1 cellular context compared by ENCODE assay signal in the genomic region with DNA sequence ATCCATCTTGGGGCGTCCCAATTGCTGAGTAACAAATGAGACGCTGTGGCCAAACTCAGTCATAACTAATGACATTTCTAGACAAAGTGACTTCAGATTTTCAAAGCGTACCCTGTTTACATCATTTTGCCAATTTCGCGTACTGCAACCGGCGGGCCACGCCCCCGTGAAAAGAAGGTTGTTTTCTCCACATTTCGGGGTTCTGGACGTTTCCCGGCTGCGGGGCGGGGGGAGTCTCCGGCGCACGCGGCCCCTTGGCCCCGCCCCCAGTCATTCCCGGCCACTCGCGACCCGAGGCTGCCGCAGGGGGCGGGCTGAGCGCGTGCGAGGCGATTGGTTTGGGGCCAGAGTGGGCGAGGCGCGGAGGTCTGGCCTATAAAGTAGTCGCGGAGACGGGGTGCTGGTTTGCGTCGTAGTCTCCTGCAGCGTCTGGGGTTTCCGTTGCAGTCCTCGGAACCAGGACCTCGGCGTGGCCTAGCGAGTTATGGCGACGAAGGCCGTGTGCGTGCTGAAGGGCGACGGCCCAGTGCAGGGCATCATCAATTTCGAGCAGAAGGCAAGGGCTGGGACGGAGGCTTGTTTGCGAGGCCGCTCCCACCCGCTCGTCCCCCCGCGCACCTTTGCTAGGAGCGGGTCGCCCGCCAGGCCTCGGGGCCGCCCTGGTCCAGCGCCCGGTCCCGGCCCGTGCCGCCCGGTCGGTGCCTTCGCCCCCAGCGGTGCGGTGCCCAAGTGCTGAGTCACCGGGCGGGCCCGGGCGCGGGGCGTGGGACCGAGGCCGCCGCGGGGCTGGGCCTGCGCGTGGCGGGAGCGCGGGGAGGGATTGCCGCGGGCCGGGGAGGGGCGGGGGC.
TF ChIP-seq lines count a peak whose summit lies in the region.

A gene (plus strand): TSS at position 408 of the 848 bp plus-strand sequence. CDS start 77 bp downstream, at position 485.

TF ChIP-seq in K562, 482 proteins besides CTCF, POLR2A, EP300 and RAD21 (continued from another document and continues in another):
- TF ChIP-seq, protein P1, sequence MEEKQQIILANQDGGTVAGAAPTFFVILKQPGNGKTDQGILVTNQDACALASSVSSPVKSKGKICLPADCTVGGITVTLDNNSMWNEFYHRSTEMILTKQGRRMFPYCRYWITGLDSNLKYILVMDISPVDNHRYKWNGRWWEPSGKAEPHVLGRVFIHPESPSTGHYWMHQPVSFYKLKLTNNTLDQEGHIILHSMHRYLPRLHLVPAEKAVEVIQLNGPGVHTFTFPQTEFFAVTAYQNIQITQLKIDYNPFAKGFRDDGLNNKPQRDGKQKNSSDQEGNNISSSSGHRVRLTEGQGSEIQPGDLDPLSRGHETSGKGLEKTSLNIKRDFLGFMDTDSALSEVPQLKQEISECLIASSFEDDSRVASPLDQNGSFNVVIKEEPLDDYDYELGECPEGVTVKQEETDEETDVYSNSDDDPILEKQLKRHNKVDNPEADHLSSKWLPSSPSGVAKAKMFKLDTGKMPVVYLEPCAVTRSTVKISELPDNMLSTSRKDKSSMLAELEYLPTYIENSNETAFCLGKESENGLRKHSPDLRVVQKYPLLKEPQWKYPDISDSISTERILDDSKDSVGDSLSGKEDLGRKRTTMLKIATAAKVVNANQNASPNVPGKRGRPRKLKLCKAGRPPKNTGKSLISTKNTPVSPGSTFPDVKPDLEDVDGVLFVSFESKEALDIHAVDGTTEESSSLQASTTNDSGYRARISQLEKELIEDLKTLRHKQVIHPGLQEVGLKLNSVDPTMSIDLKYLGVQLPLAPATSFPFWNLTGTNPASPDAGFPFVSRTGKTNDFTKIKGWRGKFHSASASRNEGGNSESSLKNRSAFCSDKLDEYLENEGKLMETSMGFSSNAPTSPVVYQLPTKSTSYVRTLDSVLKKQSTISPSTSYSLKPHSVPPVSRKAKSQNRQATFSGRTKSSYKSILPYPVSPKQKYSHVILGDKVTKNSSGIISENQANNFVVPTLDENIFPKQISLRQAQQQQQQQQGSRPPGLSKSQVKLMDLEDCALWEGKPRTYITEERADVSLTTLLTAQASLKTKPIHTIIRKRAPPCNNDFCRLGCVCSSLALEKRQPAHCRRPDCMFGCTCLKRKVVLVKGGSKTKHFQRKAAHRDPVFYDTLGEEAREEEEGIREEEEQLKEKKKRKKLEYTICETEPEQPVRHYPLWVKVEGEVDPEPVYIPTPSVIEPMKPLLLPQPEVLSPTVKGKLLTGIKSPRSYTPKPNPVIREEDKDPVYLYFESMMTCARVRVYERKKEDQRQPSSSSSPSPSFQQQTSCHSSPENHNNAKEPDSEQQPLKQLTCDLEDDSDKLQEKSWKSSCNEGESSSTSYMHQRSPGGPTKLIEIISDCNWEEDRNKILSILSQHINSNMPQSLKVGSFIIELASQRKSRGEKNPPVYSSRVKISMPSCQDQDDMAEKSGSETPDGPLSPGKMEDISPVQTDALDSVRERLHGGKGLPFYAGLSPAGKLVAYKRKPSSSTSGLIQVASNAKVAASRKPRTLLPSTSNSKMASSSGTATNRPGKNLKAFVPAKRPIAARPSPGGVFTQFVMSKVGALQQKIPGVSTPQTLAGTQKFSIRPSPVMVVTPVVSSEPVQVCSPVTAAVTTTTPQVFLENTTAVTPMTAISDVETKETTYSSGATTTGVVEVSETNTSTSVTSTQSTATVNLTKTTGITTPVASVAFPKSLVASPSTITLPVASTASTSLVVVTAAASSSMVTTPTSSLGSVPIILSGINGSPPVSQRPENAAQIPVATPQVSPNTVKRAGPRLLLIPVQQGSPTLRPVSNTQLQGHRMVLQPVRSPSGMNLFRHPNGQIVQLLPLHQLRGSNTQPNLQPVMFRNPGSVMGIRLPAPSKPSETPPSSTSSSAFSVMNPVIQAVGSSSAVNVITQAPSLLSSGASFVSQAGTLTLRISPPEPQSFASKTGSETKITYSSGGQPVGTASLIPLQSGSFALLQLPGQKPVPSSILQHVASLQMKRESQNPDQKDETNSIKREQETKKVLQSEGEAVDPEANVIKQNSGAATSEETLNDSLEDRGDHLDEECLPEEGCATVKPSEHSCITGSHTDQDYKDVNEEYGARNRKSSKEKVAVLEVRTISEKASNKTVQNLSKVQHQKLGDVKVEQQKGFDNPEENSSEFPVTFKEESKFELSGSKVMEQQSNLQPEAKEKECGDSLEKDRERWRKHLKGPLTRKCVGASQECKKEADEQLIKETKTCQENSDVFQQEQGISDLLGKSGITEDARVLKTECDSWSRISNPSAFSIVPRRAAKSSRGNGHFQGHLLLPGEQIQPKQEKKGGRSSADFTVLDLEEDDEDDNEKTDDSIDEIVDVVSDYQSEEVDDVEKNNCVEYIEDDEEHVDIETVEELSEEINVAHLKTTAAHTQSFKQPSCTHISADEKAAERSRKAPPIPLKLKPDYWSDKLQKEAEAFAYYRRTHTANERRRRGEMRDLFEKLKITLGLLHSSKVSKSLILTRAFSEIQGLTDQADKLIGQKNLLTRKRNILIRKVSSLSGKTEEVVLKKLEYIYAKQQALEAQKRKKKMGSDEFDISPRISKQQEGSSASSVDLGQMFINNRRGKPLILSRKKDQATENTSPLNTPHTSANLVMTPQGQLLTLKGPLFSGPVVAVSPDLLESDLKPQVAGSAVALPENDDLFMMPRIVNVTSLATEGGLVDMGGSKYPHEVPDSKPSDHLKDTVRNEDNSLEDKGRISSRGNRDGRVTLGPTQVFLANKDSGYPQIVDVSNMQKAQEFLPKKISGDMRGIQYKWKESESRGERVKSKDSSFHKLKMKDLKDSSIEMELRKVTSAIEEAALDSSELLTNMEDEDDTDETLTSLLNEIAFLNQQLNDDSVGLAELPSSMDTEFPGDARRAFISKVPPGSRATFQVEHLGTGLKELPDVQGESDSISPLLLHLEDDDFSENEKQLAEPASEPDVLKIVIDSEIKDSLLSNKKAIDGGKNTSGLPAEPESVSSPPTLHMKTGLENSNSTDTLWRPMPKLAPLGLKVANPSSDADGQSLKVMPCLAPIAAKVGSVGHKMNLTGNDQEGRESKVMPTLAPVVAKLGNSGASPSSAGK (IDR thresholded peaks at IDR 0.05), result peak; percentile 85
- TF ChIP-seq RBM25 (IDR thresholded peaks at IDR 0.05; ENCODE audit: low read depth, low read length, severe bottlenecking), result peak; percentile 87
- TF ChIP-seq L3MBTL2 (IDR thresholded peaks at IDR 0.05), result peak; percentile 93
- TF ChIP-seq NUFIP1 (IDR thresholded peaks at IDR 0.05; ENCODE audit: partially characterized antibody), result peak; percentile 22
- TF ChIP-seq, protein P2, sequence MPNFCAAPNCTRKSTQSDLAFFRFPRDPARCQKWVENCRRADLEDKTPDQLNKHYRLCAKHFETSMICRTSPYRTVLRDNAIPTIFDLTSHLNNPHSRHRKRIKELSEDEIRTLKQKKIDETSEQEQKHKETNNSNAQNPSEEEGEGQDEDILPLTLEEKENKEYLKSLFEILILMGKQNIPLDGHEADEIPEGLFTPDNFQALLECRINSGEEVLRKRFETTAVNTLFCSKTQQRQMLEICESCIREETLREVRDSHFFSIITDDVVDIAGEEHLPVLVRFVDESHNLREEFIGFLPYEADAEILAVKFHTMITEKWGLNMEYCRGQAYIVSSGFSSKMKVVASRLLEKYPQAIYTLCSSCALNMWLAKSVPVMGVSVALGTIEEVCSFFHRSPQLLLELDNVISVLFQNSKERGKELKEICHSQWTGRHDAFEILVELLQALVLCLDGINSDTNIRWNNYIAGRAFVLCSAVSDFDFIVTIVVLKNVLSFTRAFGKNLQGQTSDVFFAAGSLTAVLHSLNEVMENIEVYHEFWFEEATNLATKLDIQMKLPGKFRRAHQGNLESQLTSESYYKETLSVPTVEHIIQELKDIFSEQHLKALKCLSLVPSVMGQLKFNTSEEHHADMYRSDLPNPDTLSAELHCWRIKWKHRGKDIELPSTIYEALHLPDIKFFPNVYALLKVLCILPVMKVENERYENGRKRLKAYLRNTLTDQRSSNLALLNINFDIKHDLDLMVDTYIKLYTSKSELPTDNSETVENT (CRISPR knock-in tag; IDR thresholded peaks at IDR 0.05), result peak; percentile 78
- TF ChIP-seq ZBTB17 (CRISPR knock-in tag; IDR thresholded peaks at IDR 0.05), result peak; percentile 13; the same call in 1 of the 2 replicates
- no peak for TF ChIP-seq HMG20B (CRISPR knock-in tag; IDR thresholded peaks at IDR 0.05)
- peak; percentile 41 for TF ChIP-seq POU5F1 (IDR thresholded peaks at IDR 0.05; ENCODE audit: borderline replicate concordance, low read depth, low read length, partially characterized antibody)
- peak; percentile 96 for TF ChIP-seq GATAD2B (IDR thresholded peaks at IDR 0.05; ENCODE audit: borderline replicate concordance)
- TF ChIP-seq C11orf30 (IDR thresholded peaks at IDR 0.05; ENCODE audit: low read depth), result peak; percentile 30; the same call in 1 of the 2 replicates
- TF ChIP-seq, protein P3, sequence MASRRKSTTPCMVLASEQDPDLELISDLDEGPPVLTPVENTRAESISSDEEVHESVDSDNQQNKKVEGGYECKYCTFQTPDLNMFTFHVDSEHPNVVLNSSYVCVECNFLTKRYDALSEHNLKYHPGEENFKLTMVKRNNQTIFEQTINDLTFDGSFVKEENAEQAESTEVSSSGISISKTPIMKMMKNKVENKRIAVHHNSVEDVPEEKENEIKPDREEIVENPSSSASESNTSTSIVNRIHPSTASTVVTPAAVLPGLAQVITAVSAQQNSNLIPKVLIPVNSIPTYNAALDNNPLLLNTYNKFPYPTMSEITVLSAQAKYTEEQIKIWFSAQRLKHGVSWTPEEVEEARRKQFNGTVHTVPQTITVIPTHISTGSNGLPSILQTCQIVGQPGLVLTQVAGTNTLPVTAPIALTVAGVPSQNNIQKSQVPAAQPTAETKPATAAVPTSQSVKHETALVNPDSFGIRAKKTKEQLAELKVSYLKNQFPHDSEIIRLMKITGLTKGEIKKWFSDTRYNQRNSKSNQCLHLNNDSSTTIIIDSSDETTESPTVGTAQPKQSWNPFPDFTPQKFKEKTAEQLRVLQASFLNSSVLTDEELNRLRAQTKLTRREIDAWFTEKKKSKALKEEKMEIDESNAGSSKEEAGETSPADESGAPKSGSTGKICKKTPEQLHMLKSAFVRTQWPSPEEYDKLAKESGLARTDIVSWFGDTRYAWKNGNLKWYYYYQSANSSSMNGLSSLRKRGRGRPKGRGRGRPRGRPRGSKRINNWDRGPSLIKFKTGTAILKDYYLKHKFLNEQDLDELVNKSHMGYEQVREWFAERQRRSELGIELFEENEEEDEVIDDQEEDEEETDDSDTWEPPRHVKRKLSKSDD (conservative IDR thresholded peaks at IDR 0.05; ENCODE audit: low read length), result 0 out of 2 replicates have a peak, but pooled peaks have one; percentile 44
- TF ChIP-seq, protein P4, sequence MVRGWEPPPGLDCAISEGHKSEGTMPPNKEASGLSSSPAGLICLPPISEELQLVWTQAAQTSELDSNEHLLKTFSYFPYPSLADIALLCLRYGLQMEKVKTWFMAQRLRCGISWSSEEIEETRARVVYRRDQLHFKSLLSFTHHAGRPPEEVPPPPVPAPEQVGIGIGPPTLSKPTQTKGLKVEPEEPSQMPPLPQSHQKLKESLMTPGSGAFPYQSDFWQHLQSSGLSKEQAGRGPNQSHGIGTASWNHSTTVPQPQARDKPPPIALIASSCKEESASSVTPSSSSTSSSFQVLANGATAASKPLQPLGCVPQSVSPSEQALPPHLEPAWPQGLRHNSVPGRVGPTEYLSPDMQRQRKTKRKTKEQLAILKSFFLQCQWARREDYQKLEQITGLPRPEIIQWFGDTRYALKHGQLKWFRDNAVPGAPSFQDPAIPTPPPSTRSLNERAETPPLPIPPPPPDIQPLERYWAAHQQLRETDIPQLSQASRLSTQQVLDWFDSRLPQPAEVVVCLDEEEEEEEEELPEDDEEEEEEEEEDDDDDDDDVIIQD (CRISPR knock-in tag; IDR thresholded peaks at IDR 0.05), result no peak
- peak; percentile 93 for TF ChIP-seq HNRNPL (IDR thresholded peaks at IDR 0.05; ENCODE audit: low read depth, low read length)
- TF ChIP-seq, protein P5, sequence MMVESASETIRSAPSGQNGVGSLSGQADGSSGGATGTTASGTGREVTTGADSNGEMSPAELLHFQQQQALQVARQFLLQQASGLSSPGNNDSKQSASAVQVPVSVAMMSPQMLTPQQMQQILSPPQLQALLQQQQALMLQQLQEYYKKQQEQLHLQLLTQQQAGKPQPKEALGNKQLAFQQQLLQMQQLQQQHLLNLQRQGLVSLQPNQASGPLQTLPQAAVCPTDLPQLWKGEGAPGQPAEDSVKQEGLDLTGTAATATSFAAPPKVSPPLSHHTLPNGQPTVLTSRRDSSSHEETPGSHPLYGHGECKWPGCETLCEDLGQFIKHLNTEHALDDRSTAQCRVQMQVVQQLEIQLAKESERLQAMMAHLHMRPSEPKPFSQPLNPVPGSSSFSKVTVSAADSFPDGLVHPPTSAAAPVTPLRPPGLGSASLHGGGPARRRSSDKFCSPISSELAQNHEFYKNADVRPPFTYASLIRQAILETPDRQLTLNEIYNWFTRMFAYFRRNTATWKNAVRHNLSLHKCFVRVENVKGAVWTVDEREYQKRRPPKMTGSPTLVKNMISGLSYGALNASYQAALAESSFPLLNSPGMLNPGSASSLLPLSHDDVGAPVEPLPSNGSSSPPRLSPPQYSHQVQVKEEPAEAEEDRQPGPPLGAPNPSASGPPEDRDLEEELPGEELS (CRISPR knock-in tag; IDR thresholded peaks at IDR 0.05; ENCODE audit: borderline replicate concordance), result 0 out of 2 replicates have a peak, but pooled peaks have one; percentile 22
- TF ChIP-seq ZNF324 (CRISPR knock-in tag; IDR thresholded peaks at IDR 0.05), result no peak
- peak; percentile 98 for TF ChIP-seq GTF2F1 (IDR thresholded peaks at IDR 0.05; ENCODE audit: low read depth, low read length)
- peak; percentile 44 for TF ChIP-seq CREB1 (IDR thresholded peaks at IDR 0.05)
- TF ChIP-seq CREB1 (CRISPR knock-in tag; IDR thresholded peaks at IDR 0.05), result peak; percentile 63
- TF ChIP-seq, protein P6, sequence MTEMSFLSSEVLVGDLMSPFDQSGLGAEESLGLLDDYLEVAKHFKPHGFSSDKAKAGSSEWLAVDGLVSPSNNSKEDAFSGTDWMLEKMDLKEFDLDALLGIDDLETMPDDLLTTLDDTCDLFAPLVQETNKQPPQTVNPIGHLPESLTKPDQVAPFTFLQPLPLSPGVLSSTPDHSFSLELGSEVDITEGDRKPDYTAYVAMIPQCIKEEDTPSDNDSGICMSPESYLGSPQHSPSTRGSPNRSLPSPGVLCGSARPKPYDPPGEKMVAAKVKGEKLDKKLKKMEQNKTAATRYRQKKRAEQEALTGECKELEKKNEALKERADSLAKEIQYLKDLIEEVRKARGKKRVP (CRISPR knock-in tag; IDR thresholded peaks at IDR 0.05), result 0 out of 2 replicates have a peak, but pooled peaks have one; percentile 5
- TF ChIP-seq ZNF143 (CRISPR knock-in tag; IDR thresholded peaks at IDR 0.05), result peak; percentile 47; the same call in 1 of the 2 replicates
- TF ChIP-seq KDM5B (IDR thresholded peaks at IDR 0.05; ENCODE audit: insufficient replicate concordance, low read depth, low read length), result peak; percentile 99
- TF ChIP-seq, protein P7, sequence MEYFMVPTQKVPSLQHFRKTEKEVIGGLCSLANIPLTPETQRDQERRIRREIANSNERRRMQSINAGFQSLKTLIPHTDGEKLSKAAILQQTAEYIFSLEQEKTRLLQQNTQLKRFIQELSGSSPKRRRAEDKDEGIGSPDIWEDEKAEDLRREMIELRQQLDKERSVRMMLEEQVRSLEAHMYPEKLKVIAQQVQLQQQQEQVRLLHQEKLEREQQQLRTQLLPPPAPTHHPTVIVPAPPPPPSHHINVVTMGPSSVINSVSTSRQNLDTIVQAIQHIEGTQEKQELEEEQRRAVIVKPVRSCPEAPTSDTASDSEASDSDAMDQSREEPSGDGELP (CRISPR knock-in tag; IDR thresholded peaks at IDR 0.05; ENCODE audit: borderline replicate concordance), result peak; percentile 73
